Comparison of ENCODE assay signal across 8 cellular contexts in genomic region chr1:117930484-117930883, GRCh38. TPM values are rescaled to one million over a fixed set of nuclear protein-coding genes. Genes with fewer than 3 reads are reported as not detected.
DNase-seq lines count a peak whose midpoint lies in the region; ATAC-seq and TF ChIP-seq lines count a peak whose summit lies in the region.

No MANE protein-coding gene starts in this region.

- H3K9me3 Mint-ChIP-seq in T-cell: no peaks in the 10 kb centered on the region

- H3K36me3 ChIP-seq in sigmoid colon: peaks cover 0 to 9% (median 0%) of the 10 kb centered on the region in 4 donors

- H3K9me3 ChIP-seq in sigmoid colon: no peaks in the 10 kb centered on the region

- H3K27ac Mint-ChIP-seq in T-cell: peak overlapping the region; percentile 85 to 94

- CTCF ChIA-PET in T-cell (lab: Charles Lee): interaction anchor here in 1 of 2 donors (0.6 kb wide), 1 partner anchor 977 kb away, joined by 6 read pairs; no protein-coding TSS in a partner anchor

- intact Hi-C loops in sigmoid colon (cut with DNase I): no loop called here

- H3K4me3 ChIP-seq in sigmoid colon: peak overlapping the region in 3 of 4 donors; percentile 68 to 92 (median 86)

- H3K27me3 Mint-ChIP-seq in T-cell: no peaks in the 10 kb centered on the region

- POLR2A ChIA-PET in T-cell (lab: Charles Lee): interaction anchor here (0.6 to 1.8 kb wide), 3 partner anchors 10 to 563 kb away, joined by 3 to 6 read pairs (median 5); partner anchors contain the start of gene MAN1A2 (in 1 of the 2)

- peak overlapping the region; percentile 90 to 98 (median 95) for H3K4me3 Mint-ChIP-seq in T-cell

- TF ChIP-seq CTCF in foreskin keratinocyte (conservative IDR thresholded peaks at IDR 0.05): no peak
- no peak for TF ChIP-seq CTCF in sigmoid colon (IDR thresholded peaks at IDR 0.05)

- H3K4me1 Mint-ChIP-seq in T-cell: peaks cover 64 to 76% (median 70%) of the 10 kb centered on the region in 3 donors

- no peak for TF ChIP-seq EP300 in sigmoid colon (IDR thresholded peaks at IDR 0.05)

- TF ChIP-seq POLR2A in sigmoid colon (IDR thresholded peaks at IDR 0.05): no peak

- ATAC-seq in T-cell (replicated peaks in 1 of 4) (no peak), foreskin keratinocyte (no peak)

- WGBS in sigmoid colon, 2 donors: 1 to 2% methylated on average over 6 of the region's 6 CpGs

- H3K36me3 Mint-ChIP-seq in T-cell: peaks cover 18% of the 10 kb centered on the region

- H3K4me1 ChIP-seq in foreskin keratinocyte (no peaks in the 10 kb centered on the region), sigmoid colon (peaks cover 0 to 37% (median 26%) of the 10 kb centered on the region in 4 donors)

- peak; percentile 4 for DNase-seq in NOMO-1 treated with DMSO at 0.1 percent for 48 hours (lab: John Stamatoyannopoulos, UW; ENCODE audit: unreplicated experiment)
- DNase-seq in NOMO-1 treated with dmso at 0.1 percent for 144 hours (lab: John Stamatoyannopoulos, UW; ENCODE audit: unreplicated experiment): no peak
- no peak for DNase-seq in T-cell
- no peak for DNase-seq in foreskin keratinocyte
- DNase-seq in sigmoid colon: no peak
- DNase-seq in NCI-H1105 (lab: John Stamatoyannopoulos, UW): no peak
- DNase-seq in DMS153 treated with DMSO at 0.1 percent for 48 hours (lab: John Stamatoyannopoulos, UW; ENCODE audit: unreplicated experiment): no peak
- no peak for DNase-seq in cortex of kidney (lab: John Stamatoyannopoulos, UW)

- peak overlapping the region; percentile 4 for H3K27ac ChIP-seq in foreskin keratinocyte
- no peak overlapping the region for H3K27ac ChIP-seq in sigmoid colon

- no peaks in the 10 kb centered on the region for H3K27me3 ChIP-seq in foreskin keratinocyte
- H3K27me3 ChIP-seq in sigmoid colon: no peaks in the 10 kb centered on the region

RNA-seq across cellular contexts. Expression of gene WDR3, which starts 0.9 kb away (rescaled TPM):
- total RNA-seq in T-cell: 10 to 100 TPM; 12.2 to 32.8 (median 26.2) TPM
- total RNA-seq in foreskin keratinocyte: 33.5 and 44.4 TPM in 2 replicates
- polyA plus RNA-seq in foreskin keratinocyte: 3.6 and 5.8 TPM in 2 replicates
- total RNA-seq in sigmoid colon: 1 to 10 TPM; 2.5 to 9.6 (median 5.9) TPM
- polyA plus RNA-seq in sigmoid colon: 1 to 10 TPM; 1.8 to 9.8 (median 3.2) TPM

RNA-seq across cellular contexts. Expression of gene GDAP2, which starts 1.1 kb away (rescaled TPM):
- total RNA-seq in T-cell: 10 to 100 TPM; 19.9 to 26.4 (median 23.3) TPM
- total RNA-seq in foreskin keratinocyte: 16.8 and 18.9 TPM in 2 replicates
- polyA plus RNA-seq in foreskin keratinocyte: 5.8 and 6.9 TPM in 2 replicates
- 10 to 100 TPM; 19.6 to 33.8 (median 22.3) TPM for total RNA-seq in sigmoid colon
- polyA plus RNA-seq in sigmoid colon: 1 to 10 TPM; 5.5 to 8.3 (median 6.6) TPM
